Comparison of ENCODE assay signal across 12 cellular contexts in genomic region chr2:222483513-222484039, GRCh38. TPM values are rescaled to one million over a fixed set of nuclear protein-coding genes. Genes with fewer than 3 reads are reported as not detected.
DNase-seq lines count a peak whose midpoint lies in the region; ATAC-seq, FAIRE-seq and TF ChIP-seq lines count a peak whose summit lies in the region.
"Had no signal": no experiment of that assay in that cellular context is flagged by ENCODE, and none has a peak within 500 bp of the region (broad histone marks: within the 10 kb centered on the region; RNA-seq: fewer than 3 reads in every experiment).

No MANE protein-coding gene starts in this region.

- no peak overlapping the region for H3K4me3 Mint-ChIP-seq in stimulated activated naive CD8-positive, alpha-beta T cell treated with anti-CD3 and anti-CD28 coated beads, Interleukin-15, amount 100 ng/mL, for 72 hours
- no peak overlapping the region for H3K4me3 Mint-ChIP-seq in natural killer cell
- H3K4me3 Mint-ChIP-seq: activated T-cell treated with anti-CD3 and anti-CD28 coated beads, Interleukin-2, amount 50 U/mL, for 4 hours; CD4-positive, alpha-beta T cell had no signal

- TF ChIP-seq CTCF in GM12873 (IDR thresholded peaks at IDR 0.05; ENCODE audit: insufficient read depth, low read depth, low read length, missing control alignments) (peak; percentile 16), GM12878 (IDR thresholded peaks at IDR 0.05 in 2 of 3, conservative IDR thresholded peaks at IDR 0.05 in 1 of 3; ENCODE audit: control insufficient read depth in 2 of 3, extremely low read depth in 1 of 3, insufficient read depth in 1 of 3, low read depth in 3 of 3, low read length in 3 of 3) (peak in 2 of 3 experiments; percentile 25 to 63; a peak in 3 of 6 replicates), natural killer cell (IDR thresholded peaks at IDR 0.05) (no peak)

- H3K27me3 ChIP-seq in GM12878 (replicated peaks in 1 of 2; ENCODE audit: control insufficient read depth in 2 of 2, insufficient read depth in 2 of 2, low read length in 1 of 2), result no peaks in the 10 kb centered on the region
- H3K27me3 ChIP-seq: testis had no signal

- peak; percentile 7 for FAIRE-seq in GM12878 (lab: Jason Lieb, UNC)

- no peak for TF ChIP-seq POLR2A in GM12878 (IDR thresholded peaks at IDR 0.05; ENCODE audit: low read depth, low read length)

- POLR2A ChIA-PET in GM12878 (lab: Charles Lee), result no interaction called here

- no peaks in the 10 kb centered on the region for H3K4me1 ChIP-seq in GM12878 (ENCODE audit: control insufficient read depth, insufficient read depth, low read length)

- H3K27me3 Mint-ChIP-seq in stimulated activated naive CD8-positive, alpha-beta T cell treated with anti-CD3 and anti-CD28 coated beads, Interleukin-15, amount 100 ng/mL, for 72 hours, result peaks cover 18% of the 10 kb centered on the region
- peaks cover 6 to 11% of the 10 kb centered on the region in 2 donors for H3K27me3 Mint-ChIP-seq in natural killer cell (ENCODE audit: low read depth in 2 of 2)
- H3K27me3 Mint-ChIP-seq: CD4-positive, alpha-beta T cell had no signal

- DNase-seq in COLO668 (lab: John Stamatoyannopoulos, UW; ENCODE audit: unreplicated experiment) (peak; percentile 35), NCI-H1105 treated with DMSO at 0.1 percent for 48 hours (lab: John Stamatoyannopoulos, UW) (peak; percentile 65), GM12878 (ENCODE audit: low read depth, low spot score) (no peak), SIG-M5 treated with dmso at 0.1 percent for 504 hours (lab: John Stamatoyannopoulos, UW; ENCODE audit: unreplicated experiment) (no peak), NCI-H2196 treated with DMSO at 0.1 percent for 48 hours (lab: John Stamatoyannopoulos, UW; ENCODE audit: unreplicated experiment) (no peak), natural killer cell (no peak)
- DNase-seq in stimulated activated naive CD8-positive, alpha-beta T cell treated with anti-CD3 and anti-CD28 coated beads, Interleukin-15, amount 100 ng/mL, for 72 hours, result no peak
- DNase-seq: activated T-cell treated with anti-CD3 and anti-CD28 coated beads, Interleukin-2, amount 50 U/mL, for 4 hours; CD4-positive, alpha-beta T cell; testis had no signal

- no peaks in the 10 kb centered on the region for H3K36me3 Mint-ChIP-seq in natural killer cell

- no peak overlapping the region for H3K27ac Mint-ChIP-seq in stimulated activated naive CD8-positive, alpha-beta T cell treated with anti-CD3 and anti-CD28 coated beads, Interleukin-15, amount 100 ng/mL, for 72 hours
- no peak overlapping the region for H3K27ac Mint-ChIP-seq in natural killer cell
- H3K27ac Mint-ChIP-seq: CD4-positive, alpha-beta T cell had no signal

- peak; percentile 38; the same call in 1 of the 2 replicates for TF ChIP-seq RAD21 in GM12878 (IDR thresholded peaks at IDR 0.05; ENCODE audit: insufficient read depth, low read depth, low read length)

- in situ Hi-C loops in GM12878 (cut with MboI), result no loop called here

- TF ChIP-seq EP300 in GM12878 (IDR thresholded peaks at IDR 0.05; ENCODE audit: borderline replicate concordance in 1 of 2, control insufficient read depth in 1 of 2, low read depth in 2 of 2, low read length in 2 of 2), result no peak

- no peaks in the 10 kb centered on the region for H3K4me1 Mint-ChIP-seq in stimulated activated naive CD8-positive, alpha-beta T cell treated with anti-CD3 and anti-CD28 coated beads, Interleukin-15, amount 100 ng/mL, for 72 hours
- no peaks in the 10 kb centered on the region for H3K4me1 Mint-ChIP-seq in natural killer cell

- no peak overlapping the region for H3K4me3 ChIP-seq in GM12878
- H3K4me3 ChIP-seq: testis had no signal

- H3K9ac ChIP-seq in GM12878 (ENCODE audit: control insufficient read depth, insufficient read depth, low read length), result no peak overlapping the region

- peaks cover 3 to 5% of the 10 kb centered on the region in 2 experiments; a peak in 3 of 4 replicates for H3K36me3 ChIP-seq in GM12878 (ENCODE audit: control insufficient read depth in 2 of 2, insufficient read depth in 2 of 2, low read length in 1 of 2)

- SMC1A ChIA-PET in GM12878 (lab: Charles Lee; ENCODE audit: uncharacterized antibody, unreplicated experiment), result interaction anchor here (0.8 to 4.1 kb wide), 17 partner anchors 15 to 170 kb away, joined by 3 to 24 read pairs (median 4); partner anchors contain the start of gene SGPP2

- WGBS in GM12878 (ENCODE audit: insufficient coverage, insufficient replicate concordance, low lambda C conversion rate, missing lambda C conversion rate), result 79% methylated on average over 3 of the region's 3 CpGs

- H3K27ac ChIP-seq in GM12878 (ENCODE audit: control insufficient read depth, insufficient read depth), result no peak overlapping the region
- H3K27ac ChIP-seq: testis had no signal

- no peaks in the 10 kb centered on the region; the same call in none of the 2 replicates for H3K79me2 ChIP-seq in GM12878 (ENCODE audit: control insufficient read depth, insufficient read depth, low read length)

- no peak overlapping the region for H2AFZ ChIP-seq in GM12878 (ENCODE audit: control insufficient read depth, low read depth, low read length)

- no peaks in the 10 kb centered on the region for H4K20me1 ChIP-seq in GM12878 (ENCODE audit: control insufficient read depth, insufficient read depth)

- CTCF ChIA-PET in GM12878 (lab: Yijun Ruan, JAX), result interaction anchor here (0.7 to 5.3 kb wide), 12 partner anchors 15 to 170 kb away, joined by 3 to 88 read pairs (median 3); a partner anchor contains a TSS

- no peak overlapping the region for H3K4me2 ChIP-seq in GM12878 (ENCODE audit: control insufficient read depth, insufficient read depth)

- no peaks in the 10 kb centered on the region for H3K9me3 ChIP-seq in GM12878 (replicated peaks; ENCODE audit: control insufficient read depth, insufficient read depth, low read length)
- H3K9me3 ChIP-seq: testis had no signal

- ATAC-seq in GM12878 (peak; percentile 50; the same call in 2 of the 3 replicates), natural killer cell (no peak)
- no peak for ATAC-seq in stimulated activated naive CD8-positive, alpha-beta T cell treated with anti-CD3 and anti-CD28 coated beads, Interleukin-15, amount 100 ng/mL, for 72 hours
- ATAC-seq: activated T-cell treated with anti-CD3 and anti-CD28 coated beads, Interleukin-2, amount 50 U/mL, for 4 hours had no signal

- BruUV-seq in GM12878 (replicated peaks; lab: Mats Ljungman, UMichigan), result no TSS peak

- RAD21 ChIA-PET in GM12878 (lab: Charles Lee; ENCODE audit: unreplicated experiment), result interaction anchor here (0.6 to 3.9 kb wide), 7 partner anchors 32 to 166 kb away, joined by 3 to 31 read pairs (median 4); no protein-coding TSS in a partner anchor

- no peaks in the 10 kb centered on the region for H3K9me3 Mint-ChIP-seq in stimulated activated naive CD8-positive, alpha-beta T cell treated with anti-CD3 and anti-CD28 coated beads, Interleukin-15, amount 100 ng/mL, for 72 hours
- H3K9me3 Mint-ChIP-seq in natural killer cell, result no peaks in the 10 kb centered on the region
- H3K9me3 Mint-ChIP-seq: activated T-cell treated with anti-CD3 and anti-CD28 coated beads, Interleukin-2, amount 50 U/mL, for 4 hours; CD4-positive, alpha-beta T cell had no signal

- intact Hi-C loops in GM12878 (cut with micrococcal nuclease; ENCODE audit: unreplicated experiment), result loop anchor here (1.0 kb wide), 1 partner anchor 165 kb away; no protein-coding TSS in a partner anchor
- intact Hi-C loops in natural killer cell (cut with micrococcal nuclease), result no loop called here

TF ChIP-seq in GM12878, 131 proteins besides CTCF, POLR2A, EP300 and RAD21:
- TF ChIP-seq SMC3 (IDR thresholded peaks at IDR 0.05; ENCODE audit: borderline replicate concordance, low read length) (peak; percentile 43; the same call in 1 of the 2 replicates), TCF3 (IDR thresholded peaks at IDR 0.05; ENCODE audit: borderline replicate concordance, insufficient read depth, low read depth, low read length) (no peak)

RNA-seq across cellular contexts. Expression of gene SGPP2, which starts 59.2 kb away (rescaled TPM):
- total RNA-seq in GM12878 (2013; cell fraction: nucleolus; rRNA removed), result 57.3 and 60.2 TPM in 2 replicates
- 12.8 and 14.6 TPM in 2 replicates for total RNA-seq in GM12878 (2014; rRNA removed)
- 13.4 and 13.6 TPM in 2 replicates for total RNA-seq in GM12878 (2014; rRNA removed; fragmentation: Illumina TruSeq; extraction: Trizol)
- total RNA-seq in GM12878 (2021), result 19.8 and 20.7 TPM in 2 replicates
- polyA plus RNA-seq in GM12878 (2011; ENCODE audit: low read depth), result 16.4 TPM
- polyA plus RNA-seq in GM12878 (2011; rRNA removed), result 75.4 and 84.9 TPM in 2 replicates
- polyA plus RNA-seq in GM12878 (2011; cell fraction: cytosol; rRNA removed), result 85.2 and 107 TPM in 2 replicates
- polyA plus RNA-seq in GM12878 (2011; cell fraction: nucleus; rRNA removed), result 32.9 and 35.2 TPM in 2 replicates
- 17.6 and 19.0 TPM in 2 replicates for polyA plus RNA-seq in GM12878 (2012)
- polyA plus RNA-seq in GM12878 (2014; fragmentation: Illumina TruSeq; extraction: Trizol), result 23.8 and 23.9 TPM in 2 replicates
- polyA plus RNA-seq in GM12878 (2014; fragmentation: Nextera tagmentation; extraction: Ambion mirVana), result 1 to 10 TPM; 3.5 to 3.7 TPM
- 13.2 and 15.2 TPM in 2 replicates for polyA plus RNA-seq in GM12878 (2014; rRNA removed)
- polyA plus RNA-seq in GM12878 (2016; fragmentation: Nextera tagmentation; extraction: Ambion mirVana), result 1 to 10 TPM; 5.3 to 5.6 TPM
- polyA minus RNA-seq in GM12878 (2011; rRNA and poly(A)+ RNA removed), result 137 and 160 TPM in 2 replicates
- polyA minus RNA-seq in GM12878 (2011; cell fraction: cytosol; rRNA and poly(A)+ RNA removed), result 33.9 and 42.1 TPM in 2 replicates
- 16.9 and 30.0 TPM in 2 replicates for polyA minus RNA-seq in GM12878 (2011; cell fraction: nucleus; rRNA and poly(A)+ RNA removed)
- total RNA-seq in natural killer cell, result under 1 TPM in 2 of 3 donors, not detected in 1; 0.25 to 0.30 TPM
- total RNA-seq: NCI-H460 had no signal

Comparison
In these comparisons a context has a peak if more than half of its experiments do, and no peak if none do; other contexts are left out.
1. DNase-seq: peak in COLO668 (single experiment) and NCI-H1105 treated with DMSO at 0.1 percent for 48 hours (single experiment); none in GM12878 (single experiment), SIG-M5 treated with dmso at 0.1 percent for 504 hours (single experiment), stimulated activated naive CD8-positive, alpha-beta T cell treated with anti-CD3 and anti-CD28 coated beads, Interleukin-15, amount 100 ng/mL, for 72 hours (0 of 2), NCI-H2196 treated with DMSO at 0.1 percent for 48 hours (single experiment) and natural killer cell (single experiment).
2. RNA of gene SGPP2, which starts 59.2 kb away (total RNA-seq): 12.8 to 60.2 TPM in GM12878; 0.25 to 0.30 TPM in natural killer cell; every median in the first group is over 10 times any median in the second.